ENCODE assay signal across 1 cellular context in genomic region chr21:26845066-26845749, GRCh38.
A peak's percentile ranks its signal among the peaks of the same experiment; 100 is the strongest.
TF ChIP-seq lines count a peak whose summit lies in the region.

Gene ADAMTS1 (minus strand): TSS chr21:26845409. CDS start chr21:26844954, 455 bp downstream.

TF ChIP-seq in HEK293, 187 proteins besides CTCF, POLR2A, EP300 and RAD21 (continued from another document):
- TF ChIP-seq ZNF791 (tag by site-specific recombination; IDR thresholded peaks at IDR 0.05) (no peak), ZNF707 (tag by site-specific recombination; IDR thresholded peaks at IDR 0.05) (no peak), ZNF664 (tag by site-specific recombination; IDR thresholded peaks at IDR 0.05) (no peak), ZNF169 (tag by site-specific recombination; IDR thresholded peaks at IDR 0.05) (no peak), ZNF670 (tag by site-specific recombination; IDR thresholded peaks at IDR 0.05; ENCODE audit: low read depth) (no peak), ZNF423 (tag by site-specific recombination; IDR thresholded peaks at IDR 0.05) (peak; percentile 74), IKZF3 (tag by site-specific recombination; IDR thresholded peaks at IDR 0.05) (peak; percentile 76), ZSCAN5A (tag by site-specific recombination; IDR thresholded peaks at IDR 0.05) (no peak), BCL11B (tag by site-specific recombination; IDR thresholded peaks at IDR 0.05; ENCODE audit: low read depth) (no peak), ZNF248 (tag by site-specific recombination; IDR thresholded peaks at IDR 0.05) (no peak), ZNF16 (tag by site-specific recombination; IDR thresholded peaks at IDR 0.05; ENCODE audit: low read depth) (no peak), ZNF704 (tag by site-specific recombination; IDR thresholded peaks at IDR 0.05) (no peak), ZNF280D (tag by site-specific recombination; IDR thresholded peaks at IDR 0.05) (no peak), ZNF558 (tag by site-specific recombination; IDR thresholded peaks at IDR 0.05) (no peak), KLF8 (tag by site-specific recombination; IDR thresholded peaks at IDR 0.05) (peak; percentile 87), ZNF548 (tag by site-specific recombination; IDR thresholded peaks at IDR 0.05) (no peak), ZNF843 (tag by site-specific recombination; IDR thresholded peaks at IDR 0.05) (0 out of 2 replicates have a peak, but pooled peaks have one; percentile 61), PRDM2 (tag by site-specific recombination; IDR thresholded peaks at IDR 0.05; ENCODE audit: borderline replicate concordance) (no peak), ZSCAN16 (tag by site-specific recombination; IDR thresholded peaks at IDR 0.05) (no peak), ZNF518A (tag by site-specific recombination; conservative IDR thresholded peaks at IDR 0.05; ENCODE audit: low read depth) (no peak; the same call in 1 of the 2 replicates), ZNF221 (tag by site-specific recombination; IDR thresholded peaks at IDR 0.05; ENCODE audit: borderline replicate concordance) (no peak), ZNF404 (tag by site-specific recombination; IDR thresholded peaks at IDR 0.05) (no peak), ZSCAN30 (tag by site-specific recombination; IDR thresholded peaks at IDR 0.05) (peak; percentile 90), RBAK (tag by site-specific recombination; IDR thresholded peaks at IDR 0.05) (no peak), ZNF830 (tag by site-specific recombination; IDR thresholded peaks at IDR 0.05; ENCODE audit: low read depth) (no peak), ZNF24 (tag by site-specific recombination; IDR thresholded peaks at IDR 0.05) (peak; percentile 28; the same call in 1 of the 2 replicates), ZNF626 (tag by site-specific recombination; IDR thresholded peaks at IDR 0.05) (no peak), ZNF529 (tag by site-specific recombination; IDR thresholded peaks at IDR 0.05; ENCODE audit: insufficient replicate concordance) (no peak), SP2 (tag by site-specific recombination; IDR thresholded peaks at IDR 0.05) (peak; percentile 69), HOXA7 (CRISPR knock-in tag; IDR thresholded peaks at IDR 0.05; ENCODE audit: borderline replicate concordance) (no peak), ZNF239 (tag by site-specific recombination; IDR thresholded peaks at IDR 0.05) (no peak), ZBTB17 (tag by site-specific recombination; IDR thresholded peaks at IDR 0.05) (0 out of 2 replicates have a peak, but pooled peaks have one; percentile 41)
